In genomic region chr10:67925449-67926005, GRCh38 we compare ENCODE assay signal across 21 cellular contexts. TPM values are rescaled to one million over a fixed set of nuclear protein-coding genes. Genes with fewer than 3 reads are reported as not detected.
A peak's percentile ranks its signal among the peaks of the same experiment; 100 is the strongest.
DNase-seq lines count a peak whose midpoint lies in the region; TF ChIP-seq lines count a peak whose summit lies in the region.
"Had no signal": no experiment of that assay in that cellular context is flagged by ENCODE, and none has a peak within 500 bp of the region (broad histone marks: within the 10 kb centered on the region; RNA-seq: fewer than 3 reads in every experiment).

No MANE protein-coding gene starts in this region.

- CTCF ChIA-PET in A673 (lab: Charles Lee) = no interaction called here

- H3K4me3 ChIP-seq in choroid plexus epithelial cell (ENCODE audit: low read depth, low read length) = no peak overlapping the region
- no peak overlapping the region for H3K4me3 ChIP-seq in skeletal muscle cell (ENCODE audit: low read depth, low read length)
- no peak overlapping the region for H3K4me3 ChIP-seq in A673 (ENCODE audit: low read depth, low read length, poor library complexity, severe bottlenecking)
- H3K4me3 ChIP-seq: GM12878, transverse colon had no signal

- H3K27ac ChIP-seq in A673 (ENCODE audit: low read depth, low read length, poor library complexity, severe bottlenecking) = no peak overlapping the region
- H3K27ac ChIP-seq: transverse colon had no signal

- peaks cover 3% of the 10 kb centered on the region for H3K36me3 ChIP-seq in A673 (ENCODE audit: insufficient read depth, low read length, poor library complexity, severe bottlenecking)

- H3K9me3 ChIP-seq in A673 (ENCODE audit: low read depth, low read length, poor library complexity, severe bottlenecking) = no peaks in the 10 kb centered on the region
- H3K9me3 ChIP-seq: transverse colon had no signal

- no peaks in the 10 kb centered on the region for H3K4me1 ChIP-seq in A673 (ENCODE audit: insufficient read depth, low read length, poor library complexity, severe bottlenecking)
- H3K4me1 ChIP-seq: transverse colon had no signal

- intact Hi-C loops in head of caudate nucleus (cut with DNase I) = no loop called here
- intact Hi-C loops in A673 (cut with micrococcal nuclease; ENCODE audit: unreplicated experiment) = no loop called here

- TF ChIP-seq CTCF in choroid plexus epithelial cell (conservative IDR thresholded peaks at IDR 0.05; ENCODE audit: low read depth, low read length) = no peak
- no peak for TF ChIP-seq CTCF in A673 (conservative IDR thresholded peaks at IDR 0.05; ENCODE audit: low read depth, low read length)

- POLR2A ChIA-PET in A673 (lab: Charles Lee; ENCODE audit: low non-redundant PET) = no interaction called here

- DNase-seq in EL (peak; percentile 69), M059J (ENCODE audit: low read depth) (peak; percentile 59), choroid plexus epithelial cell (ENCODE audit: low read depth) (peak; percentile 10), skeletal muscle cell (ENCODE audit: low read depth) (peak; percentile 5), head of caudate nucleus (no peak), A673 (ENCODE audit: low spot score) (no peak), DMS114 treated with DMSO at 0.1 percent for 48 hours (lab: John Stamatoyannopoulos, UW; ENCODE audit: unreplicated experiment) (no peak)
- DNase-seq: activated B cell treated with CpG ODN at 0.5 μM for 24 hours; activated effector memory CD4-positive, alpha-beta T cell treated with anti-CD3 and anti-CD28 coated beads, Interleukin-2, amount 50 U/mL, for 16 hours; aorta; CD4-positive, alpha-beta memory T cell; hippocampal formation; kidney; NCI-H2081; NCI-H510A; nephron progenitor cell; SHP77 treated with DMSO at 0.1 percent for 48 hours; stimulated activated CD4-positive, alpha-beta T cell treated with anti-CD3 and anti-CD28 coated beads, Interleukin-12 subunit alpha, Interleukin-12 subunit beta, amount 100 ng/mL, for 4 hours; stimulated activated naive B cell treated with anti-CD40 and anti-IgM and Interleukin-4, amounts not matched to agents 10 μg/mL and 1 μg/mL and 100 μg/mL, for 72 hours; transverse colon had no signal

- no peaks in the 10 kb centered on the region for H3K27me3 ChIP-seq in A673 (replicated peaks; ENCODE audit: insufficient read depth, low read depth, low read length, poor library complexity)
- H3K27me3 ChIP-seq: transverse colon had no signal

- BruUV-seq in A673 (replicated peaks; lab: Mats Ljungman, UMichigan) = no TSS peak

RNA-seq across cellular contexts. Expression of gene SIRT1, which starts 41.1 kb away (rescaled TPM):
- 8.1 and 15.2 TPM in 2 replicates for total RNA-seq in M059J (2014; rRNA removed; shearing (Covaris generic))
- total RNA-seq in A673 (2021) = 41.0 and 42.6 TPM in 2 replicates

Comparison
In these comparisons a context has a peak if more than half of its experiments do, and no peak if none do; other contexts are left out.
1. DNase-seq: peak in EL (single experiment), M059J (single experiment), choroid plexus epithelial cell (single experiment) and skeletal muscle cell (single experiment); none in head of caudate nucleus (0 of 42), A673 (single experiment) and DMS114 treated with DMSO at 0.1 percent for 48 hours (single experiment).